35 cellular contexts compared by ENCODE assay signal in genomic region chr4:8422786-8423185, GRCh38.
"Had no signal": no experiment of that assay in that cellular context is flagged by ENCODE, and none has a peak within 500 bp of the region (broad histone marks: within the 10 kb centered on the region; RNA-seq: fewer than 3 reads in every experiment).

No MANE protein-coding gene starts in this region.

- ATAC-seq: activated CD8-positive, alpha-beta memory T cell treated with anti-CD3 and anti-CD28 coated beads, Interleukin-2, amount 10 ng/mL, durations not matched to agents 7 days and 5 days; K562; PC-3 had no signal

- H3K27ac ChIP-seq: ascending aorta, RWPE1, WERI-Rb-1 had no signal

- H3K4me3 Mint-ChIP-seq: activated CD4-positive, alpha-beta memory T cell treated with anti-CD3 and anti-CD28 coated beads, Interleukin-2, amount 10 ng/mL, durations not matched to agents 7 days and 5 days; activated CD8-positive, alpha-beta memory T cell treated with anti-CD3 and anti-CD28 coated beads, Interleukin-2, amount 10 ng/mL, durations not matched to agents 7 days and 5 days; activated naive CD4-positive, alpha-beta T cell treated with anti-CD3 and anti-CD28 coated beads, Interleukin-2, amount 50 U/mL, for 24 hours; activated naive CD8-positive, alpha-beta T cell treated with anti-CD3 and anti-CD28 coated beads, Interleukin-2, amount 10 ng/mL, durations not matched to agents 7 days and 5 days had no signal

- H3K9me3 Mint-ChIP-seq: activated CD4-positive, alpha-beta memory T cell treated with anti-CD3 and anti-CD28 coated beads, Interleukin-2, amount 10 ng/mL, durations not matched to agents 7 days and 5 days; activated naive CD4-positive, alpha-beta T cell treated with anti-CD3 and anti-CD28 coated beads, Interleukin-2, amount 50 U/mL, for 24 hours; activated naive CD8-positive, alpha-beta T cell treated with anti-CD3 and anti-CD28 coated beads, Interleukin-2, amount 10 ng/mL, durations not matched to agents 7 days and 5 days had no signal

- DNase-seq: activated CD4-positive, alpha-beta memory T cell treated with anti-CD3 and anti-CD28 coated beads, Interleukin-2, amount 10 ng/mL, durations not matched to agents 7 days and 5 days; activated CD4-positive, alpha-beta T cell treated with anti-CD3 and anti-CD28 coated beads for 1 hour; activated CD4-positive, alpha-beta T cell treated with anti-CD3 and anti-CD28 coated beads for 48 hours; activated CD4-positive, CD25-positive, alpha-beta regulatory T cell; activated CD8-positive, alpha-beta memory T cell treated with anti-CD3 and anti-CD28 coated beads for 24 hours; activated CD8-positive, alpha-beta memory T cell treated with anti-CD3 and anti-CD28 coated beads, Interleukin-2, amount 10 ng/mL, durations not matched to agents 7 days and 5 days; activated CD8-positive, alpha-beta memory T cell treated with anti-CD3 and anti-CD28 coated beads, Interleukin-2, amount 50 U/mL, for 48 hours; activated gamma-delta T cell; activated naive CD4-positive, alpha-beta T cell treated with Interleukin-2 at 50 U/mL for 16 hours; activated naive CD8-positive, alpha-beta T cell treated with anti-CD3 and anti-CD28 coated beads, Interleukin-2, amount 10 ng/mL, durations not matched to agents 7 days and 5 days; activated T-cell treated with anti-CD3 and anti-CD28 coated beads, Interleukin-2, amount 50 U/mL, for 48 hours; amygdala; caudate nucleus; MG63; NCI-H1048; NCI-H1105 treated with DMSO at 0.1 percent for 48 hours; NCI-H1436; NCI-H1694; NCI-H1930; NCI-H2081 treated with DMSO at 0.1 percent for 48 hours; NCI-H345; NCI-H524 treated with DMSO at 0.1 percent for 48 hours; NCI-H748 treated with DMSO at 0.1 percent for 48 hours; NK-92 treated with Interleukin-12 subunit alpha and Interleukin-12 subunit beta, amount 100 ng/mL, for 24 hours; Right ventricle myocardium superior; SW 1271; T-helper 1 cell; T-helper 2 cell; T-helper 9 cell; WERI-Rb-1 had no signal

- H3K27ac Mint-ChIP-seq: activated CD4-positive, alpha-beta memory T cell treated with anti-CD3 and anti-CD28 coated beads, Interleukin-2, amount 10 ng/mL, durations not matched to agents 7 days and 5 days; activated CD8-positive, alpha-beta memory T cell treated with anti-CD3 and anti-CD28 coated beads, Interleukin-2, amount 10 ng/mL, durations not matched to agents 7 days and 5 days; activated naive CD4-positive, alpha-beta T cell treated with anti-CD3 and anti-CD28 coated beads, Interleukin-2, amount 50 U/mL, for 24 hours; activated naive CD8-positive, alpha-beta T cell treated with anti-CD3 and anti-CD28 coated beads, Interleukin-2, amount 10 ng/mL, durations not matched to agents 7 days and 5 days had no signal

- H3K27me3 ChIP-seq: ascending aorta, MG63 had no signal

- H3K4me3 ChIP-seq: ascending aorta, K562, MG63 had no signal

- H3K9me3 ChIP-seq: ascending aorta, MG63 had no signal

- H3K36me3 Mint-ChIP-seq: activated CD8-positive, alpha-beta memory T cell treated with anti-CD3 and anti-CD28 coated beads, Interleukin-2, amount 10 ng/mL, durations not matched to agents 7 days and 5 days had no signal

- H3K27me3 Mint-ChIP-seq: activated CD4-positive, alpha-beta memory T cell treated with anti-CD3 and anti-CD28 coated beads, Interleukin-2, amount 10 ng/mL, durations not matched to agents 7 days and 5 days; activated CD8-positive, alpha-beta memory T cell treated with anti-CD3 and anti-CD28 coated beads, Interleukin-2, amount 10 ng/mL, durations not matched to agents 7 days and 5 days; activated naive CD4-positive, alpha-beta T cell treated with anti-CD3 and anti-CD28 coated beads, Interleukin-2, amount 50 U/mL, for 24 hours; activated naive CD8-positive, alpha-beta T cell treated with anti-CD3 and anti-CD28 coated beads, Interleukin-2, amount 10 ng/mL, durations not matched to agents 7 days and 5 days had no signal

- H3K36me3 ChIP-seq: MG63, WERI-Rb-1 had no signal
